ENCODE assay signal across 15 cellular contexts in the genomic region with DNA sequence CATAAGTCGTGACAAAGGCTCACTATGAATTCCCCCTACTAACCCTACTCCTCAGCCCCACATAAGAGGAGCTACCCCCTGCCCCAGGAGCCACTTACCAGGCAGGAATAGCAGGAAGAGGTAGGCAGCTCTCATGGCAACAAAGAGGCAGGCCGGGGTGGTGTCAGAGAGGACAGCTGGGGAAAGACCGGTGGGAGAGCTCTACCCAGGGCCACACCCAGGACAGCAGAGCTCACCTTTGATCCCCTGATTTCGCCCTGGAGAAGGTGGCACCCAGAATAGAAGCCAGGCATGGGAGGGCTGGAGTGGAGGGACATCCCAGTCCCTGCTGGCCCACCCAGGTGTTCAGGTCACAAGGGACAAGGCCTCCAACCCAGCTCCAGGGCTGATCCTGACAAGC. TPM values are rescaled to one million over a fixed set of nuclear protein-coding genes. Genes with fewer than 3 reads are reported as not detected.
DNase-seq lines count a peak whose midpoint lies in the region; ATAC-seq and TF ChIP-seq lines count a peak whose summit lies in the region.
"Had no signal": no experiment of that assay in that cellular context is flagged by ENCODE, and none has a peak within 500 bp of the region (broad histone marks: within the 10 kb centered on the region; RNA-seq: fewer than 3 reads in every experiment).

No MANE protein-coding gene starts in this region.

- peaks cover 8% of the 10 kb centered on the region for H3K27me3 Mint-ChIP-seq in neural crest cell (ENCODE audit: low read depth)

- H3K9me3 ChIP-seq in heart right ventricle (no peaks in the 10 kb centered on the region), upper lobe of left lung (no peaks in the 10 kb centered on the region)
- H3K9me3 ChIP-seq: A549 had no signal

- no peak for TF ChIP-seq POLR2A in upper lobe of left lung (IDR thresholded peaks at IDR 0.05)

- H3K36me3 ChIP-seq in heart right ventricle (no peaks in the 10 kb centered on the region), upper lobe of left lung (no peaks in the 10 kb centered on the region)

- peak overlapping the region; percentile 69 for H3K4me3 Mint-ChIP-seq in neural crest cell
- H3K4me3 Mint-ChIP-seq: activated CD4-positive, alpha-beta memory T cell treated with anti-CD3 and anti-CD28 coated beads for 36 hours; activated T-helper 17 cell treated with anti-CD3 and anti-CD28 coated beads, Interleukin-2, amount 50 U/mL, for 72 hours had no signal

- 91 to 94% methylated on average over 4 of the region's 4 CpGs for WGBS in heart right ventricle, 2 donors
- WGBS in upper lobe of left lung, 2 donors = 79 to 87% methylated on average over 3 to 4 of the region's 4 CpGs

- TF ChIP-seq CTCF in heart right ventricle (IDR thresholded peaks at IDR 0.05) = no peak
- TF ChIP-seq CTCF in neural crest cell (conservative IDR thresholded peaks at IDR 0.05) = no peak
- no peak for TF ChIP-seq CTCF in upper lobe of left lung (IDR thresholded peaks at IDR 0.05)

- no peak overlapping the region for H3K4me3 ChIP-seq in heart right ventricle
- H3K4me3 ChIP-seq in upper lobe of left lung = no peak overlapping the region
- H3K4me3 ChIP-seq: A549 had no signal

- peaks cover 40% of the 10 kb centered on the region for H3K4me1 Mint-ChIP-seq in neural crest cell

- intact Hi-C loops in heart right ventricle (cut with DNase I) = no loop called here
- intact Hi-C loops in Right ventricle myocardium inferior (cut with DNase I) = no loop called here

- no peaks in the 10 kb centered on the region for H3K36me3 Mint-ChIP-seq in neural crest cell (ENCODE audit: low read depth)
- H3K36me3 Mint-ChIP-seq: activated CD4-positive, alpha-beta memory T cell treated with anti-CD3 and anti-CD28 coated beads for 36 hours; IgD-negative memory B cell had no signal

- H3K9me3 Mint-ChIP-seq in neural crest cell = no peaks in the 10 kb centered on the region
- H3K9me3 Mint-ChIP-seq: activated CD4-positive, alpha-beta memory T cell treated with anti-CD3 and anti-CD28 coated beads for 36 hours; activated T-helper 17 cell treated with anti-CD3 and anti-CD28 coated beads, Interleukin-2, amount 50 U/mL, for 72 hours; IgD-negative memory B cell had no signal

- ATAC-seq in heart right ventricle = no peak
- ATAC-seq in Right ventricle myocardium inferior = no peak
- ATAC-seq in esophagus mucosa = peak; percentile 19
- ATAC-seq in upper lobe of left lung (ENCODE audit: low FRiP score in 2 of 2) = no peak
- no peak for ATAC-seq in GM19452 (IDR thresholded peaks at IDR 0.05; ENCODE audit: unreplicated experiment)
- ATAC-seq: activated T-helper 17 cell treated with anti-CD3 and anti-CD28 coated beads, Interleukin-2, amount 50 U/mL, for 72 hours; foreskin keratinocyte had no signal

- TF ChIP-seq EP300 in upper lobe of left lung (IDR thresholded peaks at IDR 0.05) = no peak

- H3K27me3 ChIP-seq in heart right ventricle (peaks cover 0 to 36% (median 9%) of the 10 kb centered on the region in 7 donors), upper lobe of left lung (peaks cover 0 to 14% (median 5%) of the 10 kb centered on the region in 4 donors)
- H3K27me3 ChIP-seq: foreskin keratinocyte had no signal

- H3K27ac ChIP-seq in heart right ventricle (peak overlapping the region in 6 of 10 donors; percentile 32 to 72 (median 60)), upper lobe of left lung (peak overlapping the region in 3 of 4 donors; percentile 52 to 79 (median 70))
- H3K27ac ChIP-seq: foreskin keratinocyte had no signal

- H3K27ac Mint-ChIP-seq in neural crest cell (ENCODE audit: unreplicated experiment) = no peak overlapping the region
- H3K27ac Mint-ChIP-seq: activated CD4-positive, alpha-beta memory T cell treated with anti-CD3 and anti-CD28 coated beads for 36 hours; activated T-helper 17 cell treated with anti-CD3 and anti-CD28 coated beads, Interleukin-2, amount 50 U/mL, for 72 hours had no signal

- DNase-seq in heart right ventricle (no peak), Right ventricle myocardium inferior (ENCODE audit: missing footprints) (no peak), neural crest cell (ENCODE audit: low read depth, low spot score) (no peak), upper lobe of left lung (no peak), NCI-H1092 (lab: John Stamatoyannopoulos, UW) (no peak), RPMI8226 (no peak)
- DNase-seq: activated CD4-positive, alpha-beta memory T cell treated with anti-CD3 and anti-CD28 coated beads for 36 hours; foreskin keratinocyte; GDM1; NCI-H1092 treated with DMSO at 0.1 percent for 48 hours had no signal

- peaks cover 9 to 28% (median 17%) of the 10 kb centered on the region in 9 donors for H3K4me1 ChIP-seq in heart right ventricle
- H3K4me1 ChIP-seq in upper lobe of left lung = peaks cover 10 to 16% (median 14%) of the 10 kb centered on the region in 4 donors
- H3K4me1 ChIP-seq: A549 had no signal

RNA-seq across cellular contexts. Expression of a gene that starts 2.3 kb away (rescaled TPM):
- total RNA-seq in heart right ventricle (1 to 10 TPM; 1.3 to 6.4 (median 2.4) TPM), Right ventricle myocardium inferior (4.8 TPM), esophagus mucosa (5.3 TPM), neural crest cell (81.6 and 83.4 TPM in 2 replicates), upper lobe of left lung (10 to 100 TPM in 2 of 6 donors, 1 to 10 TPM in 4; 2.1 to 21.7 (median 7.2) TPM)
- 10 to 100 TPM in 1 of 2 donors, 1 to 10 TPM in 1; 4.5 to 10.5 TPM for polyA plus RNA-seq in heart right ventricle
- total RNA-seq: activated CD4-positive, alpha-beta memory T cell treated with anti-CD3 and anti-CD28 coated beads for 36 hours; activated T-helper 17 cell treated with anti-CD3 and anti-CD28 coated beads, Interleukin-2, amount 50 U/mL, for 72 hours had no signal

RNA-seq across cellular contexts. Expression of a gene that starts 33.6 kb away (rescaled TPM):
- total RNA-seq in heart right ventricle (10 to 100 TPM in 7 of 10 donors, 1 to 10 TPM in 3; 7.2 to 20.0 (median 10.6) TPM), Right ventricle myocardium inferior (16.4 TPM), esophagus mucosa (21.5 TPM), neural crest cell (53.9 and 59.0 TPM in 2 replicates), upper lobe of left lung (100 to 1,000 TPM in 1 of 6 donors, 10 to 100 TPM in 5; 39.2 to 110 (median 66.5) TPM)
- 10 to 100 TPM; 10.9 to 18.2 TPM for polyA plus RNA-seq in heart right ventricle

RNA-seq across cellular contexts. Expression of a gene that starts 56.4 kb away (rescaled TPM):
- total RNA-seq in heart right ventricle = 10 to 100 TPM in 1 of 10 donors, 1 to 10 TPM in 9; 4.7 to 12.8 (median 6.0) TPM
- polyA plus RNA-seq in heart right ventricle = 10 to 100 TPM in 1 of 2 donors, 1 to 10 TPM in 1; 7.6 to 42.3 TPM
- total RNA-seq in Right ventricle myocardium inferior = 6.5 TPM
- total RNA-seq in esophagus mucosa = 15.3 TPM
- total RNA-seq in neural crest cell = 52.6 and 54.1 TPM in 2 replicates
- total RNA-seq in upper lobe of left lung = 100 to 1,000 TPM in 2 of 6 donors, 10 to 100 TPM in 4; 21.0 to 184 (median 48.9) TPM
